Comparison of ENCODE assay signal across 27 cellular contexts in genomic region chr2:135663148-135663700, GRCh38.
"Had no signal": no experiment of that assay in that cellular context is flagged by ENCODE, and none has a peak within 500 bp of the region (broad histone marks: within the 10 kb centered on the region; RNA-seq: fewer than 3 reads in every experiment).

No MANE protein-coding gene starts in this region.

- ATAC-seq: activated CD8-positive, alpha-beta T cell treated with anti-CD3 and anti-CD28 coated beads for 36 hours; gastroesophageal sphincter; left colon; natural killer cell treated with Interleukin-12 subunit alpha and Interleukin-12 subunit beta and Interleukin-15 and Interleukin-18, amount 100 ng/mL, for 72 hours; right cardiac atrium; T-helper 17 cell had no signal

- H3K4me1 ChIP-seq: adrenal gland, ascending aorta, colonic mucosa, gastroesophageal sphincter had no signal

- H3K9me3 Mint-ChIP-seq: activated CD8-positive, alpha-beta T cell treated with anti-CD3 and anti-CD28 coated beads for 36 hours; activated naive CD4-positive, alpha-beta T cell treated with anti-CD3 and anti-CD28 coated beads for 36 hours; activated naive CD8-positive, alpha-beta T cell treated with anti-CD3 and anti-CD28 coated beads for 36 hours; brain; memory B cell; natural killer cell treated with Interleukin-12 subunit alpha and Interleukin-12 subunit beta and Interleukin-15 and Interleukin-18, amount 100 ng/mL, for 72 hours had no signal

- H3K4me3 Mint-ChIP-seq: activated CD8-positive, alpha-beta T cell treated with anti-CD3 and anti-CD28 coated beads for 36 hours; activated naive CD4-positive, alpha-beta T cell treated with anti-CD3 and anti-CD28 coated beads for 36 hours; activated naive CD8-positive, alpha-beta T cell treated with anti-CD3 and anti-CD28 coated beads for 36 hours; brain; memory B cell; natural killer cell treated with Interleukin-12 subunit alpha and Interleukin-12 subunit beta and Interleukin-15 and Interleukin-18, amount 100 ng/mL, for 72 hours; T-helper 17 cell had no signal

- H3K9me3 ChIP-seq: adrenal gland, ascending aorta, colonic mucosa, gastroesophageal sphincter, spleen, tibial nerve had no signal

- H3K27me3 Mint-ChIP-seq: activated CD8-positive, alpha-beta T cell treated with anti-CD3 and anti-CD28 coated beads for 36 hours; activated naive CD8-positive, alpha-beta T cell treated with anti-CD3 and anti-CD28 coated beads for 36 hours; brain; memory B cell; natural killer cell treated with Interleukin-12 subunit alpha and Interleukin-12 subunit beta and Interleukin-15 and Interleukin-18, amount 100 ng/mL, for 72 hours; T-helper 17 cell had no signal

- H3K27ac ChIP-seq: adrenal gland, ascending aorta, cardiac muscle cell, colonic mucosa, epithelial cell of prostate, gastroesophageal sphincter, spleen, tibial nerve had no signal

- DNase-seq: activated CD4-positive, alpha-beta T cell treated with anti-CD3 and anti-CD28 coated beads, Interleukin-2, amount 50 U/mL, for 1 hour; activated CD4-positive, CD25-positive, alpha-beta regulatory T cell treated with anti-CD3 and anti-CD28 coated beads, Interleukin-2, amount 50 U/mL, for 72 hours; activated CD8-positive, alpha-beta T cell treated with anti-CD3 and anti-CD28 coated beads for 36 hours; activated effector memory CD4-positive, alpha-beta T cell treated with Interleukin-2 at 50 U/mL for 16 hours; activated naive CD4-positive, alpha-beta T cell treated with anti-CD3 and anti-CD28 coated beads for 36 hours; activated naive CD8-positive, alpha-beta T cell treated with anti-CD3 and anti-CD28 coated beads for 36 hours; adrenal gland; cerebellar nuclear complex; colonic mucosa; effector CD8-positive, alpha-beta T cell; head of caudate nucleus; hippocampal formation; kidney; left colon; right cardiac atrium; spleen; stimulated activated CD4-positive, alpha-beta T cell treated with anti-CD3 and anti-CD28 coated beads, Interleukin-2, amount 100 ng/mL, for 48 hours; stimulated activated naive CD4-positive, alpha-beta T cell treated with Interleukin-2 at 50 U/mL for 16 hours; T-helper 17 cell had no signal

- H3K4me3 ChIP-seq: adrenal gland, ascending aorta, cardiac muscle cell, colonic mucosa, gastroesophageal sphincter, spleen, tibial nerve had no signal

- H3K27me3 ChIP-seq: adrenal gland, ascending aorta, cardiac muscle cell, colonic mucosa, gastroesophageal sphincter, spleen, tibial nerve had no signal

- H3K36me3 ChIP-seq: adrenal gland, colonic mucosa had no signal

- H3K27ac Mint-ChIP-seq: activated CD8-positive, alpha-beta T cell treated with anti-CD3 and anti-CD28 coated beads for 36 hours; activated naive CD4-positive, alpha-beta T cell treated with anti-CD3 and anti-CD28 coated beads for 36 hours; activated naive CD8-positive, alpha-beta T cell treated with anti-CD3 and anti-CD28 coated beads for 36 hours; brain; memory B cell; natural killer cell treated with Interleukin-12 subunit alpha and Interleukin-12 subunit beta and Interleukin-15 and Interleukin-18, amount 100 ng/mL, for 72 hours; T-helper 17 cell had no signal
